In the genomic region with DNA sequence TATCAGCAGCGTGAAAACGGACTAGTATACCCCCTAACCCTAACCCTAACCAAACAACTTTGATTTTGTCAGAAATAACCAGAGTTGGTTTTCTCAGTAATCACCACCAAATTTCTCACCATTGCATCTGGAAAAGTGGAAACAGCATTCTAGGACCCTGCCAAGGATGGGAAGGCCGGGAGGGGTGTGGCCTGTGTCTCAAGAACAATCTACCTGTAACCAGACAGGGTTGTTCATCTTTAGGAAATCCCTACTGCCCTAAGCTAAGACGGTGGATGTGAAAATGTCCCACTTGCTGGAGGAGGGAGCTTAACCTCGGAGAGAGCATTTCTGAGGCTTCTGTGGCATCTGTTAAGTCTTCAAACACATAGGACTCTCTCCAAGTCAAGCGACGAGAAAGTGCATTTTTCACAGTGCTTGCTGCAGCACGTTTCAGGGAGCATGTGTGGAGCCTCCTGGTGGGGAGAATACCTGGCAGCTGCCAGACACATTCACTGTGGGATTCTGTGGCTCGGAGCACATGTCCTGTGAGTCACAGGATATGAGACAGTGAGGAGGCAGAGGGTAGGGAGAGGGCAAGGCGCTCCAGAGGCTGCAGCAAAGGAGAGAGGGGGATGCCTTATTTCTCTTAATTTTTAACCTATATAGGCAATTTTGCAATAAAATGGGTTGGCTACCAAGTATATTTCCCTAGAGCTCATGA, we compare ENCODE assay signal across 9 cellular contexts.
DNase-seq lines count a peak whose midpoint lies in the region; ATAC-seq and TF ChIP-seq lines count a peak whose summit lies in the region.
"Had no signal": no experiment of that assay in that cellular context is flagged by ENCODE, and none has a peak within 500 bp of the region (broad histone marks: within the 10 kb centered on the region; RNA-seq: fewer than 3 reads in every experiment).

No MANE protein-coding gene starts in this region.

- peak; percentile 61 for DNase-seq in 8988T
- DNase-seq in GM04503 (ENCODE audit: low read depth) = peak; percentile 90
- DNase-seq in RPMI7951 (ENCODE audit: low read depth) = peak; percentile 100
- peak; percentile 68 for DNase-seq in epidermal melanocyte (ENCODE audit: insufficient read length, low spot score)
- peak; percentile 24 for DNase-seq in nephron progenitor cell
- no peak for DNase-seq in SKM-1 treated with dmso at 0.1 percent for 144 hours (lab: John Stamatoyannopoulos, UW; ENCODE audit: unreplicated experiment)

- TF ChIP-seq CTCF in nephron progenitor cell (IDR thresholded peaks at IDR 0.05) = peak; percentile 38

- peaks cover 4% of the 10 kb centered on the region for H3K9me3 Mint-ChIP-seq in nephron progenitor cell

- ATAC-seq in HG03571 (IDR thresholded peaks at IDR 0.05; ENCODE audit: unreplicated experiment) (no peak), GM19328 (IDR thresholded peaks at IDR 0.05; ENCODE audit: unreplicated experiment) (no peak)

- no peak overlapping the region for H3K4me3 Mint-ChIP-seq in nephron progenitor cell
- H3K4me3 Mint-ChIP-seq: activated naive CD8-positive, alpha-beta T cell had no signal

- no peaks in the 10 kb centered on the region for H3K36me3 Mint-ChIP-seq in nephron progenitor cell (ENCODE audit: low read depth)
- H3K36me3 Mint-ChIP-seq: activated naive CD8-positive, alpha-beta T cell had no signal

- H3K4me1 Mint-ChIP-seq in nephron progenitor cell = peaks cover 11% of the 10 kb centered on the region

- peak overlapping the region; percentile 80 for H3K27ac Mint-ChIP-seq in nephron progenitor cell
- H3K27ac Mint-ChIP-seq: activated naive CD8-positive, alpha-beta T cell had no signal

- no peaks in the 10 kb centered on the region for H3K27me3 Mint-ChIP-seq in nephron progenitor cell (ENCODE audit: low read depth, poor library complexity)
- H3K27me3 Mint-ChIP-seq: activated naive CD8-positive, alpha-beta T cell had no signal
